Comparison of ENCODE assay signal across 18 cellular contexts in genomic region chr7:38086857-38087256, GRCh38.
DNase-seq lines count a peak whose midpoint lies in the region; ATAC-seq, FAIRE-seq and TF ChIP-seq lines count a peak whose summit lies in the region.
"Had no signal": no experiment of that assay in that cellular context is flagged by ENCODE, and none has a peak within 500 bp of the region (broad histone marks: within the 10 kb centered on the region; RNA-seq: fewer than 3 reads in every experiment).

No MANE protein-coding gene starts in this region.

- ATAC-seq in WTC11 = no peak
- ATAC-seq in GM21526 (IDR thresholded peaks at IDR 0.05; ENCODE audit: low FRiP score, unreplicated experiment) = no peak
- ATAC-seq: CD8-positive, alpha-beta T cell had no signal

- H3K9me3 Mint-ChIP-seq in WTC11 (peaks cover 36% of the 10 kb centered on the region), nephron progenitor cell (peaks cover 28% of the 10 kb centered on the region)
- H3K9me3 Mint-ChIP-seq: CD4-positive, alpha-beta T cell; CD8-positive, alpha-beta T cell had no signal

- TF ChIP-seq CTCF in WTC11 (IDR thresholded peaks at IDR 0.05) (no peak), nephron progenitor cell (IDR thresholded peaks at IDR 0.05) (no peak)

- POLR2A ChIA-PET in WTC11 (lab: Charles Lee) = no interaction called here

- H3K4me3 Mint-ChIP-seq in WTC11 = no peak overlapping the region
- H3K4me3 Mint-ChIP-seq in nephron progenitor cell = no peak overlapping the region
- H3K4me3 Mint-ChIP-seq: B cell; CD4-positive, alpha-beta T cell; CD8-positive, alpha-beta T cell had no signal

- H3K27me3 Mint-ChIP-seq in WTC11 (ENCODE audit: low read depth) (no peaks in the 10 kb centered on the region), nephron progenitor cell (ENCODE audit: low read depth, poor library complexity) (no peaks in the 10 kb centered on the region)

- DNase-seq in WTC11 (ENCODE audit: low spot score) = no peak
- no peak for DNase-seq in frontal cortex (ENCODE audit: low spot score in 2 of 2)
- no peak for DNase-seq in activated CD4-positive, CD25-positive, alpha-beta regulatory T cell (lab: John Stamatoyannopoulos, UW)
- no peak for DNase-seq in nephron progenitor cell
- DNase-seq: ACHN; AML-193; Caco-2; Calu3; CD4-positive, alpha-beta T cell; CD8-positive, alpha-beta T cell; DMS79 treated with DMSO at 0.1 percent for 48 hours; GF-D8 had no signal

- peaks cover 19% of the 10 kb centered on the region for H3K36me3 Mint-ChIP-seq in WTC11
- H3K36me3 Mint-ChIP-seq in nephron progenitor cell (ENCODE audit: low read depth) = no peaks in the 10 kb centered on the region
- H3K36me3 Mint-ChIP-seq: CD8-positive, alpha-beta T cell had no signal

- FAIRE-seq in A204.1 (lab: Jason Lieb, UNC) (peak; percentile 63), frontal cortex (lab: Jason Lieb, UNC) (peak; percentile 76)
- FAIRE-seq: G401.6, GM12891, GM19239 had no signal

- H3K27ac Mint-ChIP-seq in WTC11 (no peak overlapping the region), nephron progenitor cell (no peak overlapping the region)
- H3K27ac Mint-ChIP-seq: B cell; CD4-positive, alpha-beta T cell; CD8-positive, alpha-beta T cell had no signal

- CTCF ChIA-PET in WTC11 (lab: Charles Lee) = no interaction called here

- H3K4me1 Mint-ChIP-seq in WTC11 = no peaks in the 10 kb centered on the region
- H3K4me1 Mint-ChIP-seq in nephron progenitor cell = no peaks in the 10 kb centered on the region
- H3K4me1 Mint-ChIP-seq: B cell had no signal

TF ChIP-seq in WTC11, 78 proteins besides CTCF, POLR2A, EP300 and RAD21:
- TF ChIP-seq HMGA2 (CRISPR knock-in tag; IDR thresholded peaks at IDR 0.05) (peak; percentile 92), ZNF138 (CRISPR knock-in tag; conservative IDR thresholded peaks at IDR 0.05) (no peak)
TF ChIP-seq in WTC11: peak in this region for 1.
